In the genomic region with DNA sequence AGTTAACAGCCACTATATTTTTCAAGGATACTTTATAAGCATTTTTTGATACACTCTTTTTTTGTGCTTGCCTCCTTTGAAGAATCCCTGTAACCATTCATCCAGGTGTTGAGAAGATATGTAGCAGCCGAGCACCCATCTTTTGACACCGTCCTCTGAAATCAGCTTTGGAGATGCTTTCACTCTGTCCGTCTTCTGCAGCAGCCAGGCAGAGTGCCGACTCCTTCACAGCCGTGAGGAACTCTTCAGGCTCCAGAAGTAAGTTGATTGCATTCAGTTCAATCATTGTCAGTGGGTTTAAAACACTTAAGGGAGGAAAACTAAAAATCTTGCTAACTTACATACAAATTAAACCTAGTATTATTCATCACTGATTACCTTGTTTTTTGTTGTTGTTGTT, we compare ENCODE assay signal across 26 cellular contexts.
"Had no signal": no experiment of that assay in that cellular context is flagged by ENCODE, and none has a peak within 500 bp of the region (broad histone marks: within the 10 kb centered on the region; RNA-seq: fewer than 3 reads in every experiment).

No MANE protein-coding gene starts in this region.

- ATAC-seq: effector memory CD8-positive, alpha-beta T cell; foreskin keratinocyte; gastroesophageal sphincter; heart left ventricle; left colon; left lung; left ventricle myocardium superior; lower lobe of right lung; mucosa of descending colon had no signal

- H3K9me3 Mint-ChIP-seq: effector memory CD8-positive, alpha-beta T cell had no signal

- H3K36me3 Mint-ChIP-seq: immature natural killer cell, naive B cell had no signal

- H3K36me3 ChIP-seq: esophagus muscularis mucosa, gastroesophageal sphincter, heart left ventricle, left lung, lower lobe of right lung had no signal

- H3K27ac Mint-ChIP-seq: effector memory CD8-positive, alpha-beta T cell; immature natural killer cell; mesothelial cell of epicardium; naive B cell had no signal

- H3K9me3 ChIP-seq: esophagus muscularis mucosa, gastroesophageal sphincter, heart left ventricle, left lung, lower lobe of right lung had no signal

- FAIRE-seq: colon, endothelial cell of umbilical vein, frontal cortex, kidney had no signal

- H3K79me2 ChIP-seq: hepatocyte had no signal

- H3K27me3 ChIP-seq: dorsolateral prefrontal cortex, esophagus muscularis mucosa, foreskin keratinocyte, gastroesophageal sphincter, heart left ventricle, hepatocyte, left lung had no signal

- H3K4me1 ChIP-seq: esophagus muscularis mucosa, foreskin keratinocyte, gastroesophageal sphincter, heart left ventricle, left lung, lower lobe of right lung had no signal

- H3K27ac ChIP-seq: coronary artery, esophagus muscularis mucosa, foreskin keratinocyte, gastroesophageal sphincter, heart left ventricle, hepatocyte, left lung, lower lobe of right lung had no signal

- H2AFZ ChIP-seq: hepatocyte had no signal

- DNase-seq: dermis blood vessel endothelial cell; effector CD8-positive, alpha-beta T cell; effector memory CD8-positive, alpha-beta T cell; foreskin keratinocyte; heart left ventricle; hypothalamus; immature natural killer cell; islet precursor cell; kidney; kidney glomerular epithelial cell; left colon; left lung; left ventricle myocardium superior; lower lobe of right lung; mesenchymal stem cell; mucosa of descending colon; naive B cell had no signal

- H3K4me2 ChIP-seq: hepatocyte had no signal

- H3K4me3 ChIP-seq: coronary artery, esophagus muscularis mucosa, gastroesophageal sphincter, heart left ventricle, hepatocyte, left lung, lower lobe of right lung, mucosa of descending colon had no signal

- H3K4me1 Mint-ChIP-seq: immature natural killer cell, mesothelial cell of epicardium, naive B cell had no signal

- H3K4me3 Mint-ChIP-seq: effector memory CD8-positive, alpha-beta T cell; immature natural killer cell; mesothelial cell of epicardium; naive B cell had no signal

- H3K27me3 Mint-ChIP-seq: effector memory CD8-positive, alpha-beta T cell; naive B cell had no signal
